ENCODE assay signal across 9 cellular contexts in genomic region chr3:151171145-151171544, GRCh38.
DNase-seq lines count a peak whose midpoint lies in the region; ATAC-seq and TF ChIP-seq lines count a peak whose summit lies in the region.
"Had no signal": no experiment of that assay in that cellular context is flagged by ENCODE, and none has a peak within 500 bp of the region (broad histone marks: within the 10 kb centered on the region; RNA-seq: fewer than 3 reads in every experiment).

No MANE protein-coding gene starts in this region.

- in situ Hi-C loops in GM13977 (cut with MboI; ENCODE audit: low pct_unique_long_range_greater_than_20kb, low sequenced_read_pairs, unreplicated experiment): loop anchor here (5.0 kb wide), 1 partner anchor 106 kb away; the partner anchor contains the start of gene P2RY14

- peaks cover 4% of the 10 kb centered on the region for H3K36me3 Mint-ChIP-seq in central memory CD8-positive, alpha-beta T cell (ENCODE audit: insufficient read depth)
- no peaks in the 10 kb centered on the region for H3K36me3 Mint-ChIP-seq in stimulated activated memory B cell treated with anti-CD40 and anti-IgM and Interleukin-4, amounts not matched to agents 10 μg/mL and 1 μg/mL and 100 μg/mL, for 72 hours

- H3K27ac Mint-ChIP-seq in central memory CD8-positive, alpha-beta T cell (ENCODE audit: low read depth): peak overlapping the region; percentile 81
- peak overlapping the region; percentile 82 for H3K27ac Mint-ChIP-seq in stimulated activated memory B cell treated with anti-CD40 and anti-IgM and Interleukin-4, amounts not matched to agents 10 μg/mL and 1 μg/mL and 100 μg/mL, for 72 hours

- no peaks in the 10 kb centered on the region for H3K9me3 Mint-ChIP-seq in central memory CD8-positive, alpha-beta T cell
- no peaks in the 10 kb centered on the region for H3K9me3 Mint-ChIP-seq in stimulated activated memory B cell treated with anti-CD40 and anti-IgM and Interleukin-4, amounts not matched to agents 10 μg/mL and 1 μg/mL and 100 μg/mL, for 72 hours

- DNase-seq in GM13977 (ENCODE audit: low spot score) (peak; percentile 11), MV-4-11 (lab: John Stamatoyannopoulos, UW) (peak; percentile 91), NCI-H774 (lab: John Stamatoyannopoulos, UW) (no peak), NCI-H2171 (lab: John Stamatoyannopoulos, UW) (no peak), NCI-H2081 treated with DMSO at 0.1 percent for 48 hours (lab: John Stamatoyannopoulos, UW) (no peak)
- no peak for DNase-seq in central memory CD8-positive, alpha-beta T cell (ENCODE audit: low spot score in 2 of 2)

- H3K27me3 Mint-ChIP-seq in central memory CD8-positive, alpha-beta T cell: no peaks in the 10 kb centered on the region
- H3K27me3 Mint-ChIP-seq in stimulated activated memory B cell treated with anti-CD40 and anti-IgM and Interleukin-4, amounts not matched to agents 10 μg/mL and 1 μg/mL and 100 μg/mL, for 72 hours: no peaks in the 10 kb centered on the region

- ATAC-seq in GM21723 (IDR thresholded peaks at IDR 0.05; ENCODE audit: unreplicated experiment): peak; percentile 68
- ATAC-seq in central memory CD8-positive, alpha-beta T cell (replicated peaks; ENCODE audit: extremely low read depth, poor library complexity, severe bottlenecking): peak; percentile 73
- ATAC-seq in stimulated activated memory B cell treated with anti-CD40 and anti-IgM and Interleukin-4, amounts not matched to agents 10 μg/mL and 1 μg/mL and 100 μg/mL, for 72 hours: peak; percentile 69
- ATAC-seq: body of pancreas had no signal

- no peak for TF ChIP-seq CTCF in GM13977 (IDR thresholded peaks at IDR 0.05; ENCODE audit: extremely low read depth, insufficient read depth, missing control alignments)

- H3K4me3 Mint-ChIP-seq in central memory CD8-positive, alpha-beta T cell: peak overlapping the region; percentile 38
- peak overlapping the region; percentile 9 for H3K4me3 Mint-ChIP-seq in stimulated activated memory B cell treated with anti-CD40 and anti-IgM and Interleukin-4, amounts not matched to agents 10 μg/mL and 1 μg/mL and 100 μg/mL, for 72 hours

- peaks cover 28% of the 10 kb centered on the region for H3K4me1 Mint-ChIP-seq in central memory CD8-positive, alpha-beta T cell
- peaks cover 40% of the 10 kb centered on the region for H3K4me1 Mint-ChIP-seq in stimulated activated memory B cell treated with anti-CD40 and anti-IgM and Interleukin-4, amounts not matched to agents 10 μg/mL and 1 μg/mL and 100 μg/mL, for 72 hours

Comparison
In these comparisons a context has a peak if more than half of its experiments do, and no peak if none do; other contexts are left out.
1. DNase-seq: peak in GM13977 (single experiment) and MV-4-11 (single experiment); none in central memory CD8-positive, alpha-beta T cell (0 of 2), NCI-H774 (single experiment), NCI-H2171 (single experiment) and NCI-H2081 treated with DMSO at 0.1 percent for 48 hours (single experiment).
2. Peak in every context shown above with its lines, with median percentiles within 50 percentile points of each other: ATAC-seq.